In the genomic region with DNA sequence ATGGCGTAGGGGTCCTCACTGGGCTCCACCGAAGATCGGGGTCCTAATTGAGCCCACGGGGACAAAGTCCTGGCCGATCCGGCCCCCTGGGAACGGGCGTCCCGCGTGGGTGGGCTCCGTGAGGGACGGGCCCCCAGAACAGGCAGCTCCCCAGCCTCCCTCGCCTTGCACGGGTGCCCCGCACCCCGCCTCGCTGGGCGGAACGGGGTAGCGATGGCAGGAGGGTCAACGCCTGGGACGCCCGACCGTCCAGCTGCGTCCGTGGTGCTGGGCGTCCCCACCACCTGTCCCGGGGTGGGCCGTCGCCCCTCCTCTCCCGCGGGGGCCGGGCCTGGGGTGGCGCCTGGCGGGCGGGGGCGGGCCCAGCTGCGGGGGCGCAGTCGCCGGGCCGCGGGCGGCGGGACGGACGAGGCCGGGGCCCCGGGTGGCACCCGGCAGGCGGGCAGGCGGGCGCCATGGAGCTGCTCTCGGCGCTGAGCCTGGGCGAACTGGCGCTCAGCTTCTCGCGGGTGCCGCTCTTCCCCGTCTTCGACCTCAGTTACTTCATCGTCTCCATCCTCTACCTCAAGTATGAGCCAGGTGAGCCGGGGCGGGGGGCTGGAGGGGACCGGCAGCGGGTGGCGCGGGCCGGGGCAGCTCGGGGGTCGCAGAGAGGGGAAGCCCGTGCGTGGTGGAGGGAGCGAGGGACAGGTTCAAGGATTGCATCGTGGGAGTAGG, we compare ENCODE assay signal across 8 cellular contexts. TPM values are rescaled to one million over a fixed set of nuclear protein-coding genes. Genes with fewer than 3 reads are reported as not detected.
DNase-seq lines count a peak whose midpoint lies in the region; ATAC-seq and TF ChIP-seq lines count a peak whose summit lies in the region.

A gene with protein sequence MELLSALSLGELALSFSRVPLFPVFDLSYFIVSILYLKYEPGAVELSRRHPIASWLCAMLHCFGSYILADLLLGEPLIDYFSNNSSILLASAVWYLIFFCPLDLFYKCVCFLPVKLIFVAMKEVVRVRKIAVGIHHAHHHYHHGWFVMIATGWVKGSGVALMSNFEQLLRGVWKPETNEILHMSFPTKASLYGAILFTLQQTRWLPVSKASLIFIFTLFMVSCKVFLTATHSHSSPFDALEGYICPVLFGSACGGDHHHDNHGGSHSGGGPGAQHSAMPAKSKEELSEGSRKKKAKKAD (plus strand): TSS at position 377 of the 717 bp plus-strand sequence. CDS start 79 bp downstream, at position 456.

- DNase-seq in D341Med (ENCODE audit: low spot score), result peak; percentile 86
- DNase-seq in HFFc6, result no peak
- peak; percentile 9 for DNase-seq in SHP77 treated with DMSO at 0.1 percent for 48 hours (lab: John Stamatoyannopoulos, UW)
- DNase-seq in hepatic stellate cell (ENCODE audit: low spot score), result peak; percentile 30
- peak; percentile 58 to 86 for DNase-seq in gastrocnemius medialis

- no peaks in the 10 kb centered on the region for H3K9me3 Mint-ChIP-seq in HFFc6

- ATAC-seq in gastrocnemius medialis (peak; percentile 37 to 47), GM19395 (IDR thresholded peaks at IDR 0.05; ENCODE audit: unreplicated experiment) (no peak), GM19463 (IDR thresholded peaks at IDR 0.05; ENCODE audit: unreplicated experiment) (no peak)

- H3K27me3 Mint-ChIP-seq in HFFc6 (ENCODE audit: insufficient read depth), result peaks cover 14% of the 10 kb centered on the region

- H3K27me3 ChIP-seq in gastrocnemius medialis, result no peaks in the 10 kb centered on the region

- H3K27ac ChIP-seq in angular gyrus (ENCODE audit: low read depth, low read length) (peak within 1 kb of the TSS; percentile 97), gastrocnemius medialis (peak within 1 kb of the TSS; percentile 100)

- peak within 1 kb of the TSS; percentile 99 for H3K27ac Mint-ChIP-seq in HFFc6

- H3K4me1 Mint-ChIP-seq in HFFc6 (ENCODE audit: low read depth), result peaks cover 12% of the 10 kb centered on the region

- H3K4me3 ChIP-seq in gastrocnemius medialis, result peak within 1 kb of the TSS; percentile 84 to 95 (median 91)

- peak within 1 kb of the TSS; percentile 100 for H3K4me3 Mint-ChIP-seq in HFFc6

- in situ Hi-C loops in gastrocnemius medialis (cut with MboI; ENCODE audit: low sequenced_read_pairs in 4 of 4), result no loop called here

- TF ChIP-seq CTCF in HFFc6 (IDR thresholded peaks at IDR 0.05) (no peak), gastrocnemius medialis (IDR thresholded peaks at IDR 0.05 in 4 of 5, conservative IDR thresholded peaks at IDR 0.05 in 1 of 5) (no peak)

- no peaks in the 10 kb centered on the region for H3K9me3 ChIP-seq in gastrocnemius medialis

- peaks cover 38 to 42% of the 10 kb centered on the region in 2 donors for H3K4me1 ChIP-seq in gastrocnemius medialis

- TF ChIP-seq POLR2A in gastrocnemius medialis (IDR thresholded peaks at IDR 0.05), result peak; percentile 91 to 93

- H3K36me3 Mint-ChIP-seq in HFFc6 (ENCODE audit: low read depth), result peaks cover 14% of the 10 kb centered on the region

- intact Hi-C loops in gastrocnemius medialis (cut with DNase I; ENCODE audit: low total_unique reads), result loop anchor here (2.0 kb wide), 3 partner anchors 32 to 198 kb away; a partner anchor contains a TSS

- H3K36me3 ChIP-seq in gastrocnemius medialis, result peaks cover 0 to 21% of the 10 kb centered on the region in 2 donors

RNA-seq across cellular contexts. Expression of the gene that starts here (rescaled TPM):
- 1 to 10 TPM in 3 of 6 experiments, under 1 TPM in 3; 0.26 to 2.0 (median 1.0) TPM for total RNA-seq in HFFc6 (2021; fragmentation: NEBNext Ultra II Directional; extraction: Animal tissue kit (Norgen Biotek cat#: 25700))
- total RNA-seq in gastrocnemius medialis, result 100 to 1,000 TPM; 101 to 256 (median 182) TPM

Comparison
In these comparisons a context has a peak if more than half of its experiments do, and no peak if none do; other contexts are left out.
1. RNA of the gene that starts here (total RNA-seq): 101 to 256 TPM in gastrocnemius medialis; 0.26 to 2.0 TPM in HFFc6; every median in the first group is over 10 times any median in the second.
2. ATAC-seq: peak in gastrocnemius medialis (2 of 2); none in GM19395 (single experiment) and GM19463 (single experiment).